20 cellular contexts compared by ENCODE assay signal in genomic region chr5:133819977-133820471, GRCh38.
A peak's percentile ranks its signal among the peaks of the same experiment; 100 is the strongest.
DNase-seq lines count a peak whose midpoint lies in the region; TF ChIP-seq lines count a peak whose summit lies in the region.
"Had no signal": no experiment of that assay in that cellular context is flagged by ENCODE, and none has a peak within 500 bp of the region (broad histone marks: within the 10 kb centered on the region; RNA-seq: fewer than 3 reads in every experiment).

No MANE protein-coding gene starts in this region.

- no peak overlapping the region for H3K14ac ChIP-seq in H9 (ENCODE audit: insufficient read depth, low read length)

- H3K4me2 ChIP-seq in BLaER1: peak overlapping the region; percentile 59
- no peak overlapping the region for H3K4me2 ChIP-seq in parathyroid adenoma (ENCODE audit: low read length)
- no peak overlapping the region for H3K4me2 ChIP-seq in H9 (ENCODE audit: insufficient read depth, insufficient read length, low read length)

- no peaks in the 10 kb centered on the region for H3K23me2 ChIP-seq in H9 (ENCODE audit: insufficient read length, low read depth, low read length, poor library complexity, severe bottlenecking)

- no peak overlapping the region; a peak in 1 of 7 replicates for H3K27ac Mint-ChIP-seq in H9
- H3K27ac Mint-ChIP-seq: CD4-positive, alpha-beta memory T cell; T-helper 1 cell treated with Interleukin-12 subunit alpha and Interleukin-12 subunit beta and Interleukin-4 antibody, amounts not matched to agents 30 μg/mL and 1 μg/mL, for 36 hours had no signal

- no CpG with 5 or more reads among the region's 11 CpGs for WGBS in H9 (ENCODE audit: extremely low coverage, insufficient read length, low lambda C conversion rate)

- no peak overlapping the region for H2BK120ac ChIP-seq in H9 (ENCODE audit: low read depth, low read length, poor library complexity, severe bottlenecking)

- H4K91ac ChIP-seq in H9 (ENCODE audit: insufficient read length, low read depth, low read length): no peak overlapping the region

- no peak overlapping the region for H4K8ac ChIP-seq in H9 (replicated peaks; ENCODE audit: insufficient read length, low read depth, low read length)

- H3K56ac ChIP-seq in H9 (ENCODE audit: insufficient read length, low read depth, low read length): no peak overlapping the region

- no peak overlapping the region for H2BK20ac ChIP-seq in H9 (ENCODE audit: low read depth, low read length, poor library complexity, severe bottlenecking)

- DNase-seq in fibroblast of gingiva (ENCODE audit: low read depth) (peak; percentile 32), brain microvascular endothelial cell (no peak), H9 (no peak), putamen (ENCODE audit: low spot score) (no peak)
- no peak for DNase-seq in stimulated activated CD4-positive, alpha-beta T cell treated with anti-CD3 and anti-CD28 coated beads, Interleukin-1b, Interleukin-23, amount 100 ng/mL, for 48 hours
- DNase-seq: activated CD4-positive, alpha-beta T cell treated with anti-CD3 and anti-CD28 coated beads, Interleukin-2, amount 50 U/mL, for 1 hour; activated CD8-positive, alpha-beta memory T cell treated with anti-CD3 and anti-CD28 coated beads, Interleukin-2, amount 50 U/mL, for 4 hours; activated effector memory CD4-positive, alpha-beta T cell treated with Interleukin-2 at 50 U/mL for 16 hours; caudate nucleus; CD4-positive, alpha-beta memory T cell; DMS79 treated with DMSO at 0.1 percent for 48 hours; GM23248; left colon; NCI-H2107; pancreas; stimulated activated CD8-positive, alpha-beta memory T cell treated with anti-CD3 and anti-CD28 coated beads, Interleukin-4, amount 100 ng/mL, for 48 hours had no signal

- no peak overlapping the region for H2BK15ac ChIP-seq in H9 (ENCODE audit: low read depth, low read length)

- H3K27me3 Mint-ChIP-seq in H9 (ENCODE audit: low read depth): peaks cover 23% of the 10 kb centered on the region

- no peak overlapping the region for H2AK5ac ChIP-seq in H9 (ENCODE audit: insufficient read length, low read length)

- H3K9me3 Mint-ChIP-seq in H9: no peaks in the 10 kb centered on the region
- H3K9me3 Mint-ChIP-seq: CD4-positive, alpha-beta memory T cell; T-helper 1 cell treated with Interleukin-12 subunit alpha and Interleukin-12 subunit beta and Interleukin-4 antibody, amounts not matched to agents 30 μg/mL and 1 μg/mL, for 36 hours had no signal

- H3K79me1 ChIP-seq in H9 (ENCODE audit: insufficient read depth, low read depth, low read length, poor library complexity, severe bottlenecking): no peaks in the 10 kb centered on the region

- no peaks in the 10 kb centered on the region for H3K79me2 ChIP-seq in parathyroid adenoma
- H3K79me2 ChIP-seq in H9 (ENCODE audit: insufficient read depth, low read length): no peaks in the 10 kb centered on the region

- H3K27me3 ChIP-seq in BLaER1 (no peaks in the 10 kb centered on the region), parathyroid adenoma (ENCODE audit: control insufficient read depth, insufficient read depth, low read length) (no peaks in the 10 kb centered on the region), brain microvascular endothelial cell (replicated peaks) (no peaks in the 10 kb centered on the region), H9 (ENCODE audit: insufficient read depth, low read length) (no peaks in the 10 kb centered on the region)
- H3K27me3 ChIP-seq: pancreas had no signal

- H4K20me1 ChIP-seq in BLaER1 (no peaks in the 10 kb centered on the region), H9 (ENCODE audit: control insufficient read depth, insufficient read depth, insufficient read length) (no peaks in the 10 kb centered on the region)

- peaks cover 66% of the 10 kb centered on the region for H3K4me1 ChIP-seq in BLaER1
- H3K4me1 ChIP-seq in HEK293 (ENCODE audit: control insufficient read depth, insufficient read depth, low read length): no peaks in the 10 kb centered on the region
- peaks cover 10% of the 10 kb centered on the region for H3K4me1 ChIP-seq in parathyroid adenoma
- no peaks in the 10 kb centered on the region for H3K4me1 ChIP-seq in H9 (ENCODE audit: insufficient read depth, low read length)

- in situ Hi-C loops in brain microvascular endothelial cell (cut with HindIII; ENCODE audit: low pct_ligation_motif_present, low sequenced_read_pairs): no loop called here

- H3K36me3 ChIP-seq in BLaER1 (no peaks in the 10 kb centered on the region), HEK293 (ENCODE audit: control insufficient read depth in 2 of 2, insufficient read depth in 1 of 2, low read length in 2 of 2) (no peaks in the 10 kb centered on the region), parathyroid adenoma (ENCODE audit: control insufficient read depth, insufficient read depth, low read length) (no peaks in the 10 kb centered on the region), brain microvascular endothelial cell (replicated peaks) (no peaks in the 10 kb centered on the region)
- H3K36me3 ChIP-seq: pancreas had no signal

- H3K18ac ChIP-seq in H9 (ENCODE audit: insufficient read length, low read depth, low read length): no peak overlapping the region

- POLR2A ChIA-PET in HEK293 (lab: Yijun Ruan, JAX): no interaction called here

- H3K27ac ChIP-seq in BLaER1 (0 out of 2 replicates have a peak overlapping the region, but pooled peaks have one; percentile 5), HEK293 (ENCODE audit: extremely low read depth, low read depth, low read length) (no peak overlapping the region), parathyroid adenoma (peak overlapping the region; percentile 13), brain microvascular endothelial cell (no peak overlapping the region), H9 (ENCODE audit: insufficient read length, low read depth, low read length) (no peak overlapping the region)
- H3K27ac ChIP-seq: GM23248 had no signal

- H2BK5ac ChIP-seq in H9 (ENCODE audit: insufficient read length, low read length): no peak overlapping the region

- no peaks in the 10 kb centered on the region for H3K9me3 ChIP-seq in BLaER1
- H3K9me3 ChIP-seq in HEK293 (ENCODE audit: control insufficient read depth, insufficient read depth, low read depth, low read length): no peaks in the 10 kb centered on the region
- no peaks in the 10 kb centered on the region for H3K9me3 ChIP-seq in parathyroid adenoma (ENCODE audit: control insufficient read depth, low read length)
- H3K9me3 ChIP-seq in H9 (ENCODE audit: control insufficient read depth, low read depth, low read length): no peaks in the 10 kb centered on the region
- H3K9me3 ChIP-seq: pancreas had no signal

- no peak overlapping the region for H3T11ph ChIP-seq in H9 (ENCODE audit: low read length)

- no peaks in the 10 kb centered on the region for H3K36me3 Mint-ChIP-seq in H9 (ENCODE audit: insufficient read depth in 1 of 3, low read depth in 3 of 3)
- H3K36me3 Mint-ChIP-seq: CD4-positive, alpha-beta memory T cell had no signal

- H3K4me1 Mint-ChIP-seq in H9: peaks cover 5 to 7% of the 10 kb centered on the region in 2 experiments

- H3K4me3 ChIP-seq in BLaER1 (no peak overlapping the region), HEK293 (ENCODE audit: low read depth, low read length) (no peak overlapping the region), parathyroid adenoma (ENCODE audit: low read depth, low read length) (no peak overlapping the region), brain microvascular endothelial cell (ENCODE audit: low read depth, low read length) (no peak overlapping the region)
- H3K4me3 ChIP-seq: GM23248, pancreas had no signal

- H3K4ac ChIP-seq in H9 (ENCODE audit: low read depth, low read length): no peak overlapping the region; the same call in 1 of the 2 replicates

- TF ChIP-seq CTCF in HEK293 (tag by site-specific recombination; IDR thresholded peaks at IDR 0.05) (no peak), parathyroid adenoma (IDR thresholded peaks at IDR 0.05) (no peak), brain microvascular endothelial cell (IDR thresholded peaks at IDR 0.05; ENCODE audit: low read depth, low read length, missing control alignments) (no peak), H9 (conservative IDR thresholded peaks at IDR 0.05) (no peak)

- H4K5ac ChIP-seq in H9 (ENCODE audit: insufficient read length, low read depth, low read length): no peak overlapping the region

- no peak overlapping the region for H3K4me3 Mint-ChIP-seq in H9
- H3K4me3 Mint-ChIP-seq: CD4-positive, alpha-beta memory T cell; T-helper 1 cell treated with Interleukin-12 subunit alpha and Interleukin-12 subunit beta and Interleukin-4 antibody, amounts not matched to agents 30 μg/mL and 1 μg/mL, for 36 hours had no signal

- no peak overlapping the region; the same call in 1 of the 2 replicates for H3K9ac ChIP-seq in BLaER1
- no peak overlapping the region for H3K9ac ChIP-seq in parathyroid adenoma
- H3K9ac ChIP-seq in H9 (ENCODE audit: extremely low read depth, insufficient read length, low read length): no peak overlapping the region
- H3K9ac ChIP-seq: GM23248 had no signal

- peak overlapping the region; percentile 61 for H2AFZ ChIP-seq in parathyroid adenoma
- no peak overlapping the region for H2AFZ ChIP-seq in H9 (ENCODE audit: low read length)
- H2AFZ ChIP-seq: GM23248 had no signal

- H3K23ac ChIP-seq in H9 (ENCODE audit: insufficient read length, low read depth, low read length): no peak overlapping the region

- CTCF ChIA-PET in HEK293 (lab: Yijun Ruan, JAX): interaction anchor here (0.7 kb wide), 1 partner anchor 572 kb away, joined by 4 read pairs; no protein-coding TSS in a partner anchor

- no peak overlapping the region for H2BK12ac ChIP-seq in H9 (ENCODE audit: insufficient read length, low read depth, low read length)

TF ChIP-seq in HEK293, 187 proteins besides CTCF, POLR2A, EP300 and RAD21:
- TF ChIP-seq ZNF645 (tag by site-specific recombination; IDR thresholded peaks at IDR 0.05) (no peak), ZIC2 (tag by site-specific recombination; IDR thresholded peaks at IDR 0.05) (peak; percentile 47)

Comparison
In these comparisons a context has a peak if more than half of its experiments do, and no peak if none do; other contexts are left out.
1. H3K27ac ChIP-seq: peak in BLaER1 (single experiment) and parathyroid adenoma (single experiment); none in HEK293 (single experiment), brain microvascular endothelial cell (single experiment) and H9 (single experiment).